22 cellular contexts compared by ENCODE assay signal in genomic region chr5:7329712-7330111, GRCh38.
"Had no signal": no experiment of that assay in that cellular context is flagged by ENCODE, and none has a peak within 500 bp of the region (broad histone marks: within the 10 kb centered on the region; RNA-seq: fewer than 3 reads in every experiment).

No MANE protein-coding gene starts in this region.

- H3K4me1 ChIP-seq: thyroid gland, uterus had no signal

- H3K27ac ChIP-seq: dorsolateral prefrontal cortex, thyroid gland, uterus, WERI-Rb-1 had no signal

- H3K9me3 ChIP-seq: thyroid gland, uterus had no signal

- FAIRE-seq: colon had no signal

- H3K27me3 ChIP-seq: thyroid gland, uterus had no signal

- ATAC-seq: T-helper 17 cell had no signal

- H3K4me3 ChIP-seq: dorsolateral prefrontal cortex, thyroid gland, uterus had no signal

- H3K36me3 ChIP-seq: thyroid gland, uterus, WERI-Rb-1 had no signal

- DNase-seq: activated CD4-positive, alpha-beta T cell treated with anti-CD3 and anti-CD28 coated beads, Interleukin-2, amount 50 U/mL, for 48 hours; activated naive CD4-positive, alpha-beta T cell; activated naive CD8-positive, alpha-beta T cell treated with anti-CD3 and anti-CD28 coated beads, Interleukin-2, amount 10 ng/mL, durations not matched to agents 7 days and 5 days; amygdala; central memory CD4-positive, alpha-beta T cell; dorsolateral prefrontal cortex; foreskin melanocyte; glutamatergic neuron; hippocampal formation; islet precursor cell; midbrain; nephron progenitor cell; nucleus accumbens; posterior cingulate gyrus; stimulated activated CD4-positive, alpha-beta T cell treated with anti-CD3 and anti-CD28 coated beads, Interleukin-12 subunit alpha, Interleukin-12 subunit beta, amount 100 ng/mL, for 4 hours; stimulated activated CD4-positive, alpha-beta T cell treated with anti-CD3 and anti-CD28 coated beads, Interleukin-1b, Interleukin-23, amount 100 ng/mL, for 48 hours; stimulated activated naive CD4-positive, alpha-beta T cell treated with Interleukin-2 at 50 U/mL for 16 hours; T-helper 17 cell; thyroid gland; uterus; WERI-Rb-1 had no signal
